ENCODE assay signal across 7 cellular contexts in genomic region chr7:129948877-129949291, GRCh38. TPM values are rescaled to one million over a fixed set of nuclear protein-coding genes. Genes with fewer than 3 reads are reported as not detected.
DNase-seq lines count a peak whose midpoint lies in the region; ATAC-seq, FAIRE-seq and TF ChIP-seq lines count a peak whose summit lies in the region.

No MANE protein-coding gene starts in this region.

- H3K4me2 ChIP-seq in keratinocyte (ENCODE audit: control insufficient read depth, extremely low read depth, insufficient read depth, low read depth, low read length), result peak overlapping the region; percentile 99

- peaks cover 19% of the 10 kb centered on the region for H4K20me1 ChIP-seq in keratinocyte (ENCODE audit: control insufficient read depth, extremely low read depth, insufficient read depth, low read length)

- TF ChIP-seq CTCF in keratinocyte (optimal IDR thresholded peaks at IDR 0.05 in 1 of 3, IDR thresholded peaks at IDR 0.05 in 1 of 3, conservative IDR thresholded peaks at IDR 0.05 in 1 of 3; ENCODE audit: extremely low read depth in 1 of 3, insufficient read depth in 2 of 3, low read length in 3 of 3), result no peak

- dilution Hi-C loops in keratinocyte (cut with MboI; ENCODE audit: extremely low pct_ligation_motif_present, low sequenced_read_pairs), result no loop called here

- no peaks in the 10 kb centered on the region for H3K9me3 ChIP-seq in keratinocyte (ENCODE audit: control insufficient read depth, low read depth, low read length)

- peak overlapping the region; percentile 98 for H3K27ac ChIP-seq in keratinocyte (ENCODE audit: control insufficient read depth, insufficient read depth, low read length)

- H3K36me3 ChIP-seq in keratinocyte (ENCODE audit: control insufficient read depth in 2 of 2, extremely low read depth in 1 of 2, insufficient read depth in 2 of 2, low read length in 2 of 2), result peaks cover 5 to 10% of the 10 kb centered on the region in 2 experiments

- H3K9ac ChIP-seq in keratinocyte (ENCODE audit: control insufficient read depth, extremely low read depth, insufficient read depth, low read length), result peak overlapping the region; percentile 94

- peak; percentile 52 for FAIRE-seq in keratinocyte (lab: Jason Lieb, UNC)

- peaks cover 3% of the 10 kb centered on the region for H3K9me1 ChIP-seq in keratinocyte (ENCODE audit: control insufficient read depth, extremely low read depth, insufficient read depth, low read length)

- peaks cover 87% of the 10 kb centered on the region for H3K79me2 ChIP-seq in keratinocyte (ENCODE audit: control insufficient read depth, insufficient read depth, low read length)

- peak; percentile 53 for ATAC-seq in GM18502 (IDR thresholded peaks at IDR 0.05; ENCODE audit: poor library complexity, unreplicated experiment)
- peak; percentile 52 for ATAC-seq in HG02943 (IDR thresholded peaks at IDR 0.05; ENCODE audit: low read depth, unreplicated experiment)

- H2AFZ ChIP-seq in keratinocyte (ENCODE audit: control insufficient read depth, low read length), result no peak overlapping the region

- H3K27me3 ChIP-seq in keratinocyte (ENCODE audit: control insufficient read depth, extremely low read depth, insufficient read depth, low read length), result no peaks in the 10 kb centered on the region

- peaks cover 23% of the 10 kb centered on the region for H3K4me1 ChIP-seq in keratinocyte (ENCODE audit: control insufficient read depth, extremely low read depth, insufficient read depth, low read length)

- peak overlapping the region; percentile 60 to 93 (median 91) for H3K4me3 ChIP-seq in keratinocyte (ENCODE audit: control insufficient read depth in 2 of 3, extremely low read depth in 1 of 3, insufficient read depth in 2 of 3, low read depth in 1 of 3, low read length in 3 of 3)

- DNase-seq in NCI-H2107 (lab: John Stamatoyannopoulos, UW) (peak; percentile 89), cerebellar cortex (ENCODE audit: low spot score) (peak; percentile 98), keratinocyte (ENCODE audit: low read depth, low spot score) (no peak)
- DNase-seq in activated CD4-positive, CD25-positive, alpha-beta regulatory T cell (lab: John Stamatoyannopoulos, UW), result peak; percentile 30 to 48 (median 44)
- peak; percentile 58 to 68 (median 68) for DNase-seq in stimulated activated CD4-positive, alpha-beta T cell treated with anti-CD3 and anti-CD28 coated beads, Interleukin-12 subunit alpha, Interleukin-12 subunit beta, amount 100 ng/mL, for 48 hours (ENCODE audit: low read depth in 2 of 3, low spot score in 1 of 3)

RNA-seq across cellular contexts. Expression of gene UBE2H, which starts 3.9 kb away (rescaled TPM):
- polyA plus RNA-seq in keratinocyte, result 83.7 to 130 TPM (median 100 TPM) in 3 replicates
- polyA plus RNA-seq in keratinocyte (2011; ENCODE audit: low read depth), result 217 TPM
- 112 and 283 TPM in 2 replicates for polyA plus RNA-seq in keratinocyte (2011; cell fraction: cytosol; rRNA removed)
- 208 and 215 TPM in 2 replicates for polyA plus RNA-seq in keratinocyte (2011; cell fraction: nucleus; rRNA removed)
- 66.1 and 86.4 TPM in 2 replicates for polyA plus RNA-seq in keratinocyte (2012; ENCODE audit: low replicate concordance)
- 46.9 to 97.5 TPM (median 79.6 TPM) in 3 replicates for polyA minus RNA-seq in keratinocyte
- 57.2 TPM for polyA minus RNA-seq in keratinocyte (2011; cell fraction: cytosol; rRNA and poly(A)+ RNA removed)
- 60.1 and 145 TPM in 2 replicates for polyA minus RNA-seq in keratinocyte (2011; cell fraction: nucleus; rRNA and poly(A)+ RNA removed)
